9 cellular contexts compared by ENCODE assay signal in genomic region chr7:89002942-89003618, GRCh38.
DNase-seq lines count a peak whose midpoint lies in the region; ATAC-seq, FAIRE-seq and TF ChIP-seq lines count a peak whose summit lies in the region.
"Had no signal": no experiment of that assay in that cellular context is flagged by ENCODE, and none has a peak within 500 bp of the region (broad histone marks: within the 10 kb centered on the region; RNA-seq: fewer than 3 reads in every experiment).

No MANE protein-coding gene starts in this region.

- POLR2A ChIA-PET in activated CD4-positive, alpha-beta memory T cell treated with anti-CD3 and anti-CD28 coated beads for 36 hours (lab: Charles Lee) = interaction anchor here (0.6 kb wide), 1 partner anchor 37 kb away, joined by 3 read pairs; no protein-coding TSS in a partner anchor

- no peak overlapping the region for H3K9ac ChIP-seq in rectal smooth muscle tissue (ENCODE audit: low read length)

- no peak overlapping the region for H3K27ac ChIP-seq in rectal smooth muscle tissue (ENCODE audit: low read depth, low read length)
- H3K27ac ChIP-seq in esophagus squamous epithelium = no peak overlapping the region
- H3K27ac ChIP-seq: 22Rv1 had no signal

- no peaks in the 10 kb centered on the region for H3K36me3 ChIP-seq in rectal smooth muscle tissue (ENCODE audit: control insufficient read depth, insufficient read depth, low read length)
- H3K36me3 ChIP-seq in esophagus squamous epithelium = no peaks in the 10 kb centered on the region

- peaks cover 20% of the 10 kb centered on the region for H3K4me1 Mint-ChIP-seq in activated CD4-positive, alpha-beta memory T cell treated with anti-CD3 and anti-CD28 coated beads for 36 hours (ENCODE audit: low read depth)

- H3K9me3 Mint-ChIP-seq in activated CD4-positive, alpha-beta memory T cell treated with anti-CD3 and anti-CD28 coated beads for 36 hours = no peaks in the 10 kb centered on the region

- H3K4me3 ChIP-seq in rectal smooth muscle tissue (ENCODE audit: low read length) (peak overlapping the region; percentile 49), esophagus squamous epithelium (peak overlapping the region in 2 of 4 donors; percentile 15 to 50)

- H3K27me3 Mint-ChIP-seq in activated CD4-positive, alpha-beta memory T cell treated with anti-CD3 and anti-CD28 coated beads for 36 hours = peaks cover 2% of the 10 kb centered on the region

- H3K4me1 ChIP-seq in rectal smooth muscle tissue (ENCODE audit: control insufficient read depth, insufficient read depth, low read length) = no peaks in the 10 kb centered on the region
- no peaks in the 10 kb centered on the region for H3K4me1 ChIP-seq in esophagus squamous epithelium

- no peak for TF ChIP-seq POLR2A in esophagus squamous epithelium (IDR thresholded peaks at IDR 0.05)

- DNase-seq in NCI-H1092 treated with DMSO at 0.1 percent for 48 hours (lab: John Stamatoyannopoulos, UW) (peak; percentile 36), NCI-H1092 (lab: John Stamatoyannopoulos, UW) (no peak), esophagus squamous epithelium (lab: John Stamatoyannopoulos, UW) (no peak), anterior cingulate cortex (lab: John Stamatoyannopoulos, UW) (no peak), urothelium cell line (ENCODE audit: low spot score) (no peak)
- no peak for DNase-seq in activated CD4-positive, alpha-beta memory T cell treated with anti-CD3 and anti-CD28 coated beads for 36 hours

- peak overlapping the region; percentile 73 for H3K27ac Mint-ChIP-seq in activated CD4-positive, alpha-beta memory T cell treated with anti-CD3 and anti-CD28 coated beads for 36 hours

- H3K9me3 ChIP-seq in esophagus squamous epithelium = no peaks in the 10 kb centered on the region

- CTCF ChIA-PET in activated CD4-positive, alpha-beta memory T cell treated with anti-CD3 and anti-CD28 coated beads for 36 hours (lab: Charles Lee) = interaction anchor here (0.6 kb wide), 1 partner anchor 107 kb away, joined by 3 read pairs; no protein-coding TSS in a partner anchor

- no peaks in the 10 kb centered on the region for H3K36me3 Mint-ChIP-seq in activated CD4-positive, alpha-beta memory T cell treated with anti-CD3 and anti-CD28 coated beads for 36 hours

- peak overlapping the region; percentile 57 for H3K4me3 Mint-ChIP-seq in activated CD4-positive, alpha-beta memory T cell treated with anti-CD3 and anti-CD28 coated beads for 36 hours

- whole genome bisulfite sequencing in esophagus squamous epithelium, 2 donors = 12 to 34% methylated on average over 2 of the region's 2 CpGs

- no peak for TF ChIP-seq CTCF in esophagus squamous epithelium (IDR thresholded peaks at IDR 0.05)

- intact Hi-C loops in activated CD4-positive, alpha-beta memory T cell treated with anti-CD3 and anti-CD28 coated beads for 36 hours (cut with micrococcal nuclease) = loop anchor here (2.0 to 10.0 kb wide), 3 partner anchors 26 to 1342 kb away; partner anchors contain the start of gene GTPBP10
- intact Hi-C loops in esophagus squamous epithelium (cut with DNase I) = no loop called here

- peak; percentile 75 for ATAC-seq in HG02870 (IDR thresholded peaks at IDR 0.05; ENCODE audit: unreplicated experiment)

- FAIRE-seq in urothelium cell line (lab: Jason Lieb, UNC) = no peak

- H3K27me3 ChIP-seq in rectal smooth muscle tissue (ENCODE audit: control insufficient read depth, insufficient read depth, low read length) = no peaks in the 10 kb centered on the region
- H3K27me3 ChIP-seq in esophagus squamous epithelium = no peaks in the 10 kb centered on the region
